33 cellular contexts compared by ENCODE assay signal in the genomic region with DNA sequence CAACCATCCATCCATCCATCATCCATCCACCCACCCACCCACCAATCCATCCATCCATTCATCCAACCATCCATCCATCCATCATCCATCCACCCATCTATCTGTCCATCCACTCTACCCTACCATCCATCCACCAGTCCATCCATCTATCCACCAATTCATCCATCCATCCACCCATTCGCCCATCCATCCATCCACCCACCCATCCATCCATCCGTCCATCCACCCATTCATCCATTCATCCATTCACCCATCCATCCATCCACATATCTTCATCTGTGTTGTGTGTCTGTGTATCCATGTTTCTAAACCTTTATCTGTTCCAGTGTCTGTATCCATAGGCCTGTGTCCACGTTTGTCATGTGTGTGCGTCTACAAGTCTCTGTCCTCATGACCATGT. TPM values are rescaled to one million over a fixed set of nuclear protein-coding genes. Genes with fewer than 3 reads are reported as not detected.
"Had no signal": no experiment of that assay in that cellular context is flagged by ENCODE, and none has a peak within 500 bp of the region (broad histone marks: within the 10 kb centered on the region; RNA-seq: fewer than 3 reads in every experiment).

No MANE protein-coding gene starts in this region.

- DNase-seq: activated B cell treated with CpG ODN at 0.5 μM for 24 hours; activated CD4-positive, alpha-beta T cell treated with anti-CD3 and anti-CD28 coated beads for 48 hours; activated CD4-positive, alpha-beta T cell treated with anti-CD3 and anti-CD28 coated beads, Interleukin-2, amount 50 U/mL, for 1 hour; activated CD4-positive, alpha-beta T cell treated with anti-CD3 and anti-CD28 coated beads, Interleukin-2, amount 50 U/mL, for 48 hours; activated CD8-positive, alpha-beta memory T cell treated with anti-CD3 and anti-CD28 coated beads, Interleukin-2, amount 50 U/mL, for 48 hours; activated gamma-delta T cell; activated naive CD4-positive, alpha-beta T cell; activated naive CD4-positive, alpha-beta T cell treated with anti-CD3 and anti-CD28 coated beads, Interleukin-2, amount 10 ng/mL, durations not matched to agents 7 days and 5 days; activated naive CD8-positive, alpha-beta T cell treated with anti-CD3 and anti-CD28 coated beads, Interleukin-2, amount 10 ng/mL, durations not matched to agents 7 days and 5 days; activated T-cell treated with anti-CD3 and anti-CD28 coated beads for 4 hours; activated T-cell treated with anti-CD3 and anti-CD28 coated beads, Interleukin-2, amount 50 U/mL, for 24 hours; activated T-cell treated with anti-CD3 and anti-CD28 coated beads, Interleukin-2, amount 50 U/mL, for 72 hours; central memory CD4-positive, alpha-beta T cell; cerebellar nuclear complex; dorsolateral prefrontal cortex; effector memory CD4-positive, alpha-beta T cell; endodermal cell; foreskin keratinocyte; gastrocnemius medialis; glutamatergic neuron; heart left ventricle; T-cell; T-helper 9 cell; WERI-Rb-1 had no signal

- H3K4me1 Mint-ChIP-seq: activated B cell treated with CpG ODN at 0.5 μM for 24 hours; activated naive CD4-positive, alpha-beta T cell treated with anti-CD3 and anti-CD28 coated beads, Interleukin-2, amount 10 ng/mL, durations not matched to agents 7 days and 5 days; T-cell had no signal

- H3K4me3 Mint-ChIP-seq: activated B cell treated with CpG ODN at 0.5 μM for 24 hours; activated naive CD4-positive, alpha-beta T cell treated with anti-CD3 and anti-CD28 coated beads, Interleukin-2, amount 10 ng/mL, durations not matched to agents 7 days and 5 days; activated naive CD8-positive, alpha-beta T cell treated with anti-CD3 and anti-CD28 coated beads, Interleukin-2, amount 10 ng/mL, durations not matched to agents 7 days and 5 days; activated T-cell treated with anti-CD3 and anti-CD28 coated beads, Interleukin-2, amount 50 U/mL, for 24 hours; activated T-cell treated with anti-CD3 and anti-CD28 coated beads, Interleukin-2, amount 50 U/mL, for 72 hours; brain; dendritic cell treated with granulocyte-macrophage colony-stimulating factor and Interleukin-4, amounts not matched to agents 40 ng/mL and 50 ng/mL, for 4 days; endodermal cell; T-cell; T-helper 1 cell treated with Interleukin-12 subunit alpha and Interleukin-12 subunit beta and Interleukin-4 antibody, amounts not matched to agents 30 μg/mL and 1 μg/mL, for 36 hours had no signal

- ATAC-seq: activated CD4-positive, CD25-positive, alpha-beta regulatory T cell treated with anti-CD3 and anti-CD28 coated beads, Interleukin-2, amount 50 U/mL, for 24 hours; activated naive CD4-positive, alpha-beta T cell treated with anti-CD3 and anti-CD28 coated beads, Interleukin-2, amount 50 U/mL, for 72 hours; activated T-cell treated with anti-CD3 and anti-CD28 coated beads, Interleukin-2, amount 50 U/mL, for 72 hours; foreskin keratinocyte; gastrocnemius medialis; heart left ventricle; T-cell had no signal

- H3K36me3 Mint-ChIP-seq: activated naive CD4-positive, alpha-beta T cell treated with anti-CD3 and anti-CD28 coated beads, Interleukin-2, amount 10 ng/mL, durations not matched to agents 7 days and 5 days; activated naive CD4-positive, alpha-beta T cell treated with anti-CD3 and anti-CD28 coated beads, Interleukin-2, amount 50 U/mL, for 72 hours; activated naive CD8-positive, alpha-beta T cell treated with anti-CD3 and anti-CD28 coated beads, Interleukin-2, amount 10 ng/mL, durations not matched to agents 7 days and 5 days; brain; T-cell had no signal

- H3K27me3 Mint-ChIP-seq: T-cell had no signal

- H3K27ac Mint-ChIP-seq: activated B cell treated with CpG ODN at 0.5 μM for 24 hours; activated naive CD4-positive, alpha-beta T cell treated with anti-CD3 and anti-CD28 coated beads, Interleukin-2, amount 10 ng/mL, durations not matched to agents 7 days and 5 days; activated naive CD4-positive, alpha-beta T cell treated with anti-CD3 and anti-CD28 coated beads, Interleukin-2, amount 50 U/mL, for 72 hours; activated naive CD8-positive, alpha-beta T cell treated with anti-CD3 and anti-CD28 coated beads, Interleukin-2, amount 10 ng/mL, durations not matched to agents 7 days and 5 days; activated T-cell treated with anti-CD3 and anti-CD28 coated beads, Interleukin-2, amount 50 U/mL, for 24 hours; activated T-cell treated with anti-CD3 and anti-CD28 coated beads, Interleukin-2, amount 50 U/mL, for 72 hours; brain; dendritic cell treated with granulocyte-macrophage colony-stimulating factor and Interleukin-4, amounts not matched to agents 40 ng/mL and 50 ng/mL, for 4 days; endodermal cell; T-cell; T-helper 1 cell treated with Interleukin-12 subunit alpha and Interleukin-12 subunit beta and Interleukin-4 antibody, amounts not matched to agents 30 μg/mL and 1 μg/mL, for 36 hours had no signal

- H3K9me3 Mint-ChIP-seq: activated B cell treated with CpG ODN at 0.5 μM for 24 hours; activated naive CD4-positive, alpha-beta T cell treated with anti-CD3 and anti-CD28 coated beads, Interleukin-2, amount 10 ng/mL, durations not matched to agents 7 days and 5 days; activated T-cell treated with anti-CD3 and anti-CD28 coated beads, Interleukin-2, amount 50 U/mL, for 24 hours; endodermal cell; T-cell; T-helper 1 cell treated with Interleukin-12 subunit alpha and Interleukin-12 subunit beta and Interleukin-4 antibody, amounts not matched to agents 30 μg/mL and 1 μg/mL, for 36 hours had no signal

RNA-seq across cellular contexts. Expression of a gene that starts 9.9 kb away (rescaled TPM):
- total RNA-seq: activated B cell treated with CpG ODN at 0.5 μM for 24 hours; activated naive CD4-positive, alpha-beta T cell treated with anti-CD3 and anti-CD28 coated beads, Interleukin-2, amount 50 U/mL, for 72 hours; activated naive CD8-positive, alpha-beta T cell treated with anti-CD3 and anti-CD28 coated beads, Interleukin-2, amount 10 ng/mL, durations not matched to agents 7 days and 5 days; activated T-cell treated with anti-CD3 and anti-CD28 coated beads, Interleukin-2, amount 50 U/mL, for 72 hours; ascending aorta; cardiac muscle cell; dorsolateral prefrontal cortex; esophagus muscularis mucosa; foreskin keratinocyte; heart left ventricle; T-cell; T-helper 2 cell treated with Interferon-gamma antibody and Interleukin-4, amounts not matched to agents 100 ng/mL and 5 ng/mL, for 36 hours had no signal

RNA-seq across cellular contexts. Expression of a gene that starts 50.8 kb away (rescaled TPM):
- total RNA-seq: ascending aorta, cardiac muscle cell, endodermal cell had no signal
